16 cellular contexts compared by ENCODE assay signal in genomic region chr15:28260317-28260716, GRCh38.
"Had no signal": no experiment of that assay in that cellular context is flagged by ENCODE, and none has a peak within 500 bp of the region (broad histone marks: within the 10 kb centered on the region; RNA-seq: fewer than 3 reads in every experiment).

No MANE protein-coding gene starts in this region.

- H3K9me3 ChIP-seq: gastroesophageal sphincter, left lung, mucosa of descending colon, neutrophil, stomach had no signal

- H3K4me3 ChIP-seq: dorsolateral prefrontal cortex, gastroesophageal sphincter, left lung, mucosa of descending colon, stomach had no signal

- ATAC-seq: esophagus mucosa; gastroesophageal sphincter; left lung; mucosa of descending colon; naive thymus-derived CD8-positive, alpha-beta T cell had no signal

- H3K4me1 ChIP-seq: left lung had no signal

- H3K27me3 ChIP-seq: dorsolateral prefrontal cortex, gastroesophageal sphincter, left lung, neutrophil, stomach had no signal

- H3K27ac ChIP-seq: gastroesophageal sphincter, left lung, neutrophil, stomach had no signal

- DNase-seq: cortex of kidney; dorsolateral prefrontal cortex; effector CD8-positive, alpha-beta T cell; foreskin fibroblast; immature natural killer cell; left lung; mucosa of descending colon; naive thymus-derived CD8-positive, alpha-beta T cell; small intestine; stimulated activated CD4-positive, alpha-beta T cell treated with anti-CD3 and anti-CD28 coated beads, Interleukin-12 subunit alpha, Interleukin-12 subunit beta, amount 100 ng/mL, for 4 hours; stimulated activated naive CD4-positive, alpha-beta T cell; stomach; trophoblast cell had no signal
